In the genomic region with DNA sequence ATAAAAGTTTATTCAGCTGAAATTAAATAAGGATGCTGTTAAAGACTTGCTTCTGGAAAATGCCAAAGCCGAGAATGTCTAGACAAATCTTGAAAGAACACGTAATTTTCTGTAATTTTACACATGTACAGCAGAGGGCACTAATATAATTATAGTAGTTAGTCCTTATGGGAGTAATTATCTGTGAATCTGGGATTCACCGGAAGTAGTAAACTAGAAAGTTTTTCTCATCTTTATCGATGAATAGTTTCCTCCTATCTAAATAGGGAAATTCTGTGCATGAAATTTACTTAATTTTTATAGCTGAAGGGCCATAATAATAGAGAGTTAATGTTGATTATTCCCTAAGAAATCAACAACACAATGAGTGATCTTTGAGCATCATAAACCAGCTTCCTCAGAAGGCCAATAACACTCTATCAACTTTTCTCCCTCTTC, we compare ENCODE assay signal across 8 cellular contexts. TPM values are rescaled to one million over a fixed set of nuclear protein-coding genes. Genes with fewer than 3 reads are reported as not detected.
DNase-seq lines count a peak whose midpoint lies in the region; ATAC-seq and TF ChIP-seq lines count a peak whose summit lies in the region.

No MANE protein-coding gene starts in this region.

- no peaks in the 10 kb centered on the region for H3K36me3 Mint-ChIP-seq in naive thymus-derived CD8-positive, alpha-beta T cell

- H3K27ac Mint-ChIP-seq in naive thymus-derived CD8-positive, alpha-beta T cell = no peak overlapping the region

- peak; percentile 38 for ATAC-seq in body of pancreas
- ATAC-seq in naive thymus-derived CD8-positive, alpha-beta T cell = no peak

- H3K9ac ChIP-seq in liver (ENCODE audit: low read depth in 1 of 2, low read length in 2 of 2) = no peak overlapping the region

- H3K36me3 ChIP-seq in body of pancreas (replicated peaks in 1 of 2; ENCODE audit: insufficient read depth in 1 of 2, low read depth in 2 of 2) = no peaks in the 10 kb centered on the region
- H3K36me3 ChIP-seq in liver (ENCODE audit: control insufficient read depth in 4 of 4, insufficient read depth in 3 of 4, low read depth in 1 of 4, low read length in 3 of 4) = no peaks in the 10 kb centered on the region

- no peaks in the 10 kb centered on the region for H3K9me3 ChIP-seq in body of pancreas
- no peaks in the 10 kb centered on the region for H3K9me3 ChIP-seq in liver (ENCODE audit: control insufficient read depth in 4 of 4, low read length in 3 of 4)

- H3K4me1 ChIP-seq in body of pancreas = no peaks in the 10 kb centered on the region
- H3K4me1 ChIP-seq in liver (ENCODE audit: control insufficient read depth in 4 of 4, insufficient read depth in 4 of 4, low read length in 3 of 4) = peaks cover 0 to 15% (median 8%) of the 10 kb centered on the region in 4 donors

- peak in 6 of 7 experiments; percentile 35 to 56 (median 51) for TF ChIP-seq CTCF in body of pancreas (IDR thresholded peaks at IDR 0.05)
- peak; percentile 55 for TF ChIP-seq CTCF in liver (IDR thresholded peaks at IDR 0.05; ENCODE audit: low read depth, low read length, missing input control)
- no peak for TF ChIP-seq CTCF in coronary artery (IDR thresholded peaks at IDR 0.05)

- H3K9me3 Mint-ChIP-seq in naive thymus-derived CD8-positive, alpha-beta T cell = peaks cover 0 to 5% (median 0%) of the 10 kb centered on the region in 9 donors

- TF ChIP-seq RAD21 in liver (IDR thresholded peaks at IDR 0.05) = peak; percentile 82 to 84

- peaks cover 0 to 2% (median 0%) of the 10 kb centered on the region in 5 donors for H3K27me3 Mint-ChIP-seq in naive thymus-derived CD8-positive, alpha-beta T cell

- intact Hi-C loops in body of pancreas (cut with DNase I) = loop anchor here (10.0 kb wide), 1 partner anchor 348 kb away; no protein-coding TSS in a partner anchor

- POLR2A ChIA-PET in naive thymus-derived CD8-positive, alpha-beta T cell (lab: Charles Lee) = no interaction called here

- no peak overlapping the region for H3K4me3 Mint-ChIP-seq in naive thymus-derived CD8-positive, alpha-beta T cell

- TF ChIP-seq POLR2A in body of pancreas (IDR thresholded peaks at IDR 0.05) = no peak

- WGBS in body of pancreas, 2 donors = 5 to 11% methylated on average over 4 of the region's 4 CpGs
- 8% methylated on average over 4 of the region's 4 CpGs for WGBS in liver

- DNase-seq in NCI-H510A treated with DMSO at 0.1 percent for 48 hours (lab: John Stamatoyannopoulos, UW) (peak; percentile 71), NCI-H510A (lab: John Stamatoyannopoulos, UW) (no peak), NCI-H2196 treated with DMSO at 0.1 percent for 48 hours (lab: John Stamatoyannopoulos, UW; ENCODE audit: unreplicated experiment) (peak; percentile 33), body of pancreas (no peak), coronary artery (ENCODE audit: low spot score) (no peak)
- DNase-seq in stimulated activated CD4-positive, alpha-beta T cell treated with anti-CD3 and anti-CD28 coated beads, Interleukin-4, amount 100 ng/mL, for 24 hours = no peak
- no peak for DNase-seq in naive thymus-derived CD8-positive, alpha-beta T cell

- H3K27me3 ChIP-seq in body of pancreas = no peaks in the 10 kb centered on the region
- no peaks in the 10 kb centered on the region for H3K27me3 ChIP-seq in liver (ENCODE audit: control insufficient read depth in 4 of 4, insufficient read depth in 4 of 4, low read length in 3 of 4)

- H3K4me3 ChIP-seq in body of pancreas (no peak overlapping the region), liver (ENCODE audit: low read depth in 1 of 3, low read length in 3 of 3) (no peak overlapping the region), coronary artery (no peak overlapping the region)

- no peaks in the 10 kb centered on the region for H3K4me1 Mint-ChIP-seq in naive thymus-derived CD8-positive, alpha-beta T cell

- H3K27ac ChIP-seq in body of pancreas = no peak overlapping the region
- H3K27ac ChIP-seq in liver (ENCODE audit: low read depth in 1 of 2, low read length in 2 of 2) = no peak overlapping the region
- no peak overlapping the region for H3K27ac ChIP-seq in coronary artery

TF ChIP-seq in liver, 16 proteins besides CTCF, POLR2A, EP300 and RAD21:
- TF ChIP-seq FOXA1 (IDR thresholded peaks at IDR 0.05) (no peak), TAF1 (conservative IDR thresholded peaks at IDR 0.05) (no peak)

RNA-seq across cellular contexts. Expression of a gene that starts 18.4 kb away (rescaled TPM):
- total RNA-seq in body of pancreas (10 to 100 TPM in 1 of 2 donors, 1 to 10 TPM in 1; 7.3 to 11.2 TPM), liver (10 to 100 TPM; 11.5 to 31.4 TPM)
- polyA plus RNA-seq in liver = 10 to 100 TPM in 1 of 2 donors, 1 to 10 TPM in 1; 2.8 to 10.5 TPM
- not detected for total RNA-seq in naive thymus-derived CD8-positive, alpha-beta T cell
- polyA plus RNA-seq in naive thymus-derived CD8-positive, alpha-beta T cell = not detected

Comparison
In these comparisons a context has a peak if more than half of its experiments do, and no peak if none do; other contexts are left out.
1. DNase-seq: peak in NCI-H510A treated with DMSO at 0.1 percent for 48 hours (single experiment) and NCI-H2196 treated with DMSO at 0.1 percent for 48 hours (single experiment); none in NCI-H510A (single experiment), body of pancreas (0 of 4), stimulated activated CD4-positive, alpha-beta T cell treated with anti-CD3 and anti-CD28 coated beads, Interleukin-4, amount 100 ng/mL, for 24 hours (single experiment), naive thymus-derived CD8-positive, alpha-beta T cell (0 of 10) and coronary artery (single experiment).
2. RNA of a gene that starts 18.4 kb away (total RNA-seq): 11.5 to 31.4 TPM in liver and 7.3 to 11.2 TPM in body of pancreas; not detected in naive thymus-derived CD8-positive, alpha-beta T cell; every median in the first group is over 4 times any median in the second.